ENCODE assay signal across 31 cellular contexts in genomic region chr1:40830419-40830943, GRCh38. TPM values are rescaled to one million over a fixed set of nuclear protein-coding genes. Genes with fewer than 3 reads are reported as not detected.
"Had no signal": no experiment of that assay in that cellular context is flagged by ENCODE, and none has a peak within 500 bp of the region (broad histone marks: within the 10 kb centered on the region; RNA-seq: fewer than 3 reads in every experiment).

No MANE protein-coding gene starts in this region.

- H3K4me3 Mint-ChIP-seq: memory B cell; naive thymus-derived CD4-positive, alpha-beta T cell; nephron; neural crest cell; stimulated activated memory B cell treated with anti-CD40 and anti-IgM and Interleukin-4, amounts not matched to agents 10 μg/mL and 1 μg/mL and 100 μg/mL, for 72 hours; stimulated activated naive CD8-positive, alpha-beta T cell treated with anti-CD3 and anti-CD28 coated beads, Interleukin-15, amount 100 ng/mL, for 72 hours had no signal

- H3K4me3 ChIP-seq: heart right ventricle, hepatocyte, left lung, lung, mucosa of descending colon, right atrium auricular region, right lobe of liver, smooth muscle cell, transverse colon, upper lobe of left lung had no signal

- H3K9me3 Mint-ChIP-seq: memory B cell; nephron; neural crest cell; stimulated activated memory B cell treated with anti-CD40 and anti-IgM and Interleukin-4, amounts not matched to agents 10 μg/mL and 1 μg/mL and 100 μg/mL, for 72 hours; stimulated activated naive CD8-positive, alpha-beta T cell treated with anti-CD3 and anti-CD28 coated beads, Interleukin-15, amount 100 ng/mL, for 72 hours had no signal

- H3K27ac ChIP-seq: heart right ventricle, hepatocyte, left lung, neutrophil, parathyroid adenoma, right atrium auricular region, right lobe of liver, transverse colon, upper lobe of left lung had no signal

- H3K27ac Mint-ChIP-seq: memory B cell; naive thymus-derived CD4-positive, alpha-beta T cell; progenitor cell of endocrine pancreas; stimulated activated memory B cell treated with anti-CD40 and anti-IgM and Interleukin-4, amounts not matched to agents 10 μg/mL and 1 μg/mL and 100 μg/mL, for 72 hours had no signal

- H3K9me3 ChIP-seq: heart right ventricle, left lung, mucosa of descending colon, neutrophil, right atrium auricular region, right lobe of liver, transverse colon, upper lobe of left lung had no signal

- H3K27me3 ChIP-seq: heart right ventricle, hepatocyte, left lung, neutrophil, right atrium auricular region, right lobe of liver, transverse colon, upper lobe of left lung had no signal

- FAIRE-seq: keratinocyte had no signal

- H3K36me3 Mint-ChIP-seq: memory B cell; naive thymus-derived CD4-positive, alpha-beta T cell; stimulated activated memory B cell treated with anti-CD40 and anti-IgM and Interleukin-4, amounts not matched to agents 10 μg/mL and 1 μg/mL and 100 μg/mL, for 72 hours had no signal

- H3K36me3 ChIP-seq: heart right ventricle, left lung, neutrophil, right atrium auricular region, right lobe of liver, transverse colon, upper lobe of left lung had no signal

- DNase-seq: heart right ventricle; kidney glomerular epithelial cell; left colon; midbrain; mucosa of descending colon; naive thymus-derived CD4-positive, alpha-beta T cell; occipital lobe; right lobe of liver; stimulated activated CD4-positive, alpha-beta T cell treated with anti-CD3 and anti-CD28 coated beads, Interleukin-1b, Interleukin-23, amount 100 ng/mL, for 48 hours; stimulated activated CD4-positive, alpha-beta T cell treated with anti-CD3 and anti-CD28 coated beads, Interleukin-2, amount 100 ng/mL, for 48 hours; stimulated activated CD4-positive, alpha-beta T cell treated with anti-CD3 and anti-CD28 coated beads, Interleukin-4, amount 100 ng/mL, for 4 hours; stimulated activated CD8-positive, alpha-beta memory T cell treated with anti-CD3 and anti-CD28 coated beads, Interleukin-4, amount 100 ng/mL, for 48 hours; stimulated activated naive CD4-positive, alpha-beta T cell treated with Interleukin-2 at 50 U/mL for 16 hours; stimulated activated naive CD8-positive, alpha-beta T cell treated with anti-CD3 and anti-CD28 coated beads, Interleukin-15, amount 100 ng/mL, for 72 hours; substantia nigra; transverse colon had no signal

- H3K27me3 Mint-ChIP-seq: naive thymus-derived CD4-positive, alpha-beta T cell; progenitor cell of endocrine pancreas; stimulated activated memory B cell treated with anti-CD40 and anti-IgM and Interleukin-4, amounts not matched to agents 10 μg/mL and 1 μg/mL and 100 μg/mL, for 72 hours; stimulated activated naive CD8-positive, alpha-beta T cell treated with anti-CD3 and anti-CD28 coated beads, Interleukin-15, amount 100 ng/mL, for 72 hours had no signal

- H3K4me1 ChIP-seq: parathyroid adenoma, right atrium auricular region, right lobe of liver, transverse colon had no signal

- ATAC-seq: left colon; left lung; mucosa of descending colon; naive thymus-derived CD4-positive, alpha-beta T cell; right lobe of liver; stimulated activated memory B cell treated with anti-CD40 and anti-IgM and Interleukin-4, amounts not matched to agents 10 μg/mL and 1 μg/mL and 100 μg/mL, for 72 hours; stimulated activated naive CD8-positive, alpha-beta T cell treated with anti-CD3 and anti-CD28 coated beads, Interleukin-15, amount 100 ng/mL, for 72 hours had no signal

RNA-seq across cellular contexts. Expression of gene KCNQ4, which starts 46.9 kb away (rescaled TPM):
- total RNA-seq: hepatocyte, pulmonary artery endothelial cell, smooth muscle cell had no signal
- polyA plus RNA-seq: hepatocyte, keratinocyte had no signal
